ENCODE assay signal across 1 cellular context in the genomic region with DNA sequence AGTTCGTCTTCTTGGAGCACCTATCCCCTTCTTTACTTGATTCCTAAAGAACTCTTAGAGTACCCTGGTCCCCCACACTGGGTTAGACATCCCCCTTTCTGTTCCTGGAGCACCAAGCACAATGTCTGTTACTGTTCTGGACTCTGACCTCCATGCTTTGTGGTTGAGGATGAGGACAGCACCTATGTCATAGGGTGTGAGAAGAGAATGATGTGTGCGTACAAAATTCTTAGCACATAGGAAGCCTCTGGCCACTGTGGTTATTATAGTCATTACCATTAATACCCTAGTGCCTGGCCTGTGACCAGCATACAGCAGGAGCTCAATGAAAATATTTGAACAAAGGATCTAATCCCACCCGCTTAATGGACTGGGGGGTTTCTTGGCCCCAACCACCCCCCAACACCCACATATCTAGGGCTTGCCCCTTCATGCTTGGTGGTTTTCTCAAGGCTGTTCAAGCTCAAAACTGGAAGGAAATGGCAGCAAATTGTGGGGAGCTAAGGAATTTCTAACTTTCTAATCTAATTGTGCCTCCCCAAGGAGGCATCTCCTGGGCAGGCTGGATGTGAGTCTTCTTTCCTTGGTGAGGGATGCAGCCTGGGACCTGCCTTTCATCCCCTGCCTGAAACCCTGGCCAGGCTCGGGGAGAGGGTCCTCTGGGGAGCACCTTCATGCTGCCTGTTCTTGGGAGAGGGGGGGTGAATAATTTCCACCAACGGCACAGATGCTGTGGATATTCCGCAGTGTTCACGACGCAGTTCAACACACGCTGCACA.
TF ChIP-seq lines count a peak whose summit lies in the region.

No MANE protein-coding gene starts in this region.

TF ChIP-seq in H1, 55 proteins besides CTCF, POLR2A, EP300 and RAD21:
- TF ChIP-seq SUZ12 (IDR thresholded peaks at IDR 0.05; ENCODE audit: low read length): no peak
- TF ChIP-seq SRF (IDR thresholded peaks at IDR 0.05; ENCODE audit: low read depth, low read length): no peak
- no peak for TF ChIP-seq SP2 (IDR thresholded peaks at IDR 0.05; ENCODE audit: low read length)
- TF ChIP-seq HDAC2 (IDR thresholded peaks at IDR 0.05; ENCODE audit: borderline replicate concordance in 1 of 2, low read depth in 2 of 2, low read length in 2 of 2): no peak
- no peak for TF ChIP-seq SP4 (IDR thresholded peaks at IDR 0.05; ENCODE audit: low read length)
- no peak for TF ChIP-seq POLR2AphosphoS5 (IDR thresholded peaks at IDR 0.05; ENCODE audit: low read depth, low read length)
- no peak for TF ChIP-seq NANOG (IDR thresholded peaks at IDR 0.05; ENCODE audit: insufficient read depth, low read depth, low read length, poor library complexity, severe bottlenecking)
- no peak for TF ChIP-seq ZNF274 (IDR thresholded peaks at IDR 0.05; ENCODE audit: borderline replicate concordance, extremely low read depth, low read length)
- no peak for TF ChIP-seq SP1 (IDR thresholded peaks at IDR 0.05; ENCODE audit: low read depth, low read length)
- no peak for TF ChIP-seq CBX8 (IDR thresholded peaks at IDR 0.05; ENCODE audit: borderline replicate concordance, low read depth, low read length)
- no peak for TF ChIP-seq HDAC6 (IDR thresholded peaks at IDR 0.05; ENCODE audit: low read depth, low read length)
- TF ChIP-seq PHF8 (conservative IDR thresholded peaks at IDR 0.05; ENCODE audit: low read depth, low read length): no peak
- no peak for TF ChIP-seq RBBP5 (IDR thresholded peaks at IDR 0.05; ENCODE audit: borderline replicate concordance, low read depth, low read length)
- TF ChIP-seq SIX5 (IDR thresholded peaks at IDR 0.05; ENCODE audit: low read depth, low read length): no peak
- TF ChIP-seq TAF1 (IDR thresholded peaks at IDR 0.05; ENCODE audit: low read depth, low read length): no peak
- no peak for TF ChIP-seq POU5F1 (IDR thresholded peaks at IDR 0.05; ENCODE audit: low read depth, low read length)
- TF ChIP-seq JUN (IDR thresholded peaks at IDR 0.05; ENCODE audit: low read depth, low read length): no peak
- no peak for TF ChIP-seq EZH2 (IDR thresholded peaks at IDR 0.05; ENCODE audit: low read depth, low read length, severe bottlenecking)
- TF ChIP-seq, protein P1, sequence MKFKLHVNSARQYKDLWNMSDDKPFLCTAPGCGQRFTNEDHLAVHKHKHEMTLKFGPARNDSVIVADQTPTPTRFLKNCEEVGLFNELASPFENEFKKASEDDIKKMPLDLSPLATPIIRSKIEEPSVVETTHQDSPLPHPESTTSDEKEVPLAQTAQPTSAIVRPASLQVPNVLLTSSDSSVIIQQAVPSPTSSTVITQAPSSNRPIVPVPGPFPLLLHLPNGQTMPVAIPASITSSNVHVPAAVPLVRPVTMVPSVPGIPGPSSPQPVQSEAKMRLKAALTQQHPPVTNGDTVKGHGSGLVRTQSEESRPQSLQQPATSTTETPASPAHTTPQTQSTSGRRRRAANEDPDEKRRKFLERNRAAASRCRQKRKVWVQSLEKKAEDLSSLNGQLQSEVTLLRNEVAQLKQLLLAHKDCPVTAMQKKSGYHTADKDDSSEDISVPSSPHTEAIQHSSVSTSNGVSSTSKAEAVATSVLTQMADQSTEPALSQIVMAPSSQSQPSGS (IDR thresholded peaks at IDR 0.05; ENCODE audit: low read length): no peak
- TF ChIP-seq CBX5 (IDR thresholded peaks at IDR 0.05; ENCODE audit: low read depth, low read length): no peak
TF ChIP-seq in H1: peak in this region for 0.
